In genomic region chr7:92625617-92626016, GRCh38 we compare ENCODE assay signal across 12 cellular contexts. TPM values are rescaled to one million over a fixed set of nuclear protein-coding genes. Genes with fewer than 3 reads are reported as not detected.
DNase-seq lines count a peak whose midpoint lies in the region; ATAC-seq and TF ChIP-seq lines count a peak whose summit lies in the region.
"Had no signal": no experiment of that assay in that cellular context is flagged by ENCODE, and none has a peak within 500 bp of the region (broad histone marks: within the 10 kb centered on the region; RNA-seq: fewer than 3 reads in every experiment).

No MANE protein-coding gene starts in this region.

- H3K27ac ChIP-seq in heart left ventricle (no peak overlapping the region), upper lobe of left lung (no peak overlapping the region)

- no peaks in the 10 kb centered on the region for H3K27me3 ChIP-seq in heart left ventricle
- H3K27me3 ChIP-seq in upper lobe of left lung = no peaks in the 10 kb centered on the region
- H3K27me3 ChIP-seq: MG63 had no signal

- TF ChIP-seq CTCF in mesothelial cell of epicardium (IDR thresholded peaks at IDR 0.05; ENCODE audit: unreplicated experiment) (no peak), heart left ventricle (IDR thresholded peaks at IDR 0.05) (no peak), upper lobe of left lung (IDR thresholded peaks at IDR 0.05) (no peak)

- H3K9me3 ChIP-seq in heart left ventricle (peaks cover 0 to 8% (median 0%) of the 10 kb centered on the region in 12 donors), upper lobe of left lung (no peaks in the 10 kb centered on the region)
- H3K9me3 ChIP-seq: MG63 had no signal

- TF ChIP-seq POLR2A in heart left ventricle (IDR thresholded peaks at IDR 0.05) = no peak
- TF ChIP-seq POLR2A in upper lobe of left lung (IDR thresholded peaks at IDR 0.05) = no peak

- H3K36me3 ChIP-seq in heart left ventricle = peaks cover 0 to 5% (median 0%) of the 10 kb centered on the region in 9 donors
- no peaks in the 10 kb centered on the region for H3K36me3 ChIP-seq in upper lobe of left lung

- H3K4me3 ChIP-seq in Jurkat, Clone E6-1 (ENCODE audit: low read length) = peak overlapping the region; percentile 20
- H3K4me3 ChIP-seq in heart left ventricle = no peak overlapping the region
- H3K4me3 ChIP-seq in upper lobe of left lung = no peak overlapping the region
- H3K4me3 ChIP-seq: lung, MG63 had no signal

- peaks cover 93% of the 10 kb centered on the region for H3K4me1 Mint-ChIP-seq in activated T-helper 1 cell treated with anti-CD3 and anti-CD28 coated beads, Interleukin-12 subunit alpha, Interleukin-12 subunit beta, Interleukin-2, Interleukin-4 antibody, amounts not matched to agents 30 ng/mL and 10 ng/mL and 1 ng/mL, durations not matched to agents 14 hours and 24 hours and 36 hours (ENCODE audit: low read depth)
- H3K4me1 Mint-ChIP-seq in mesothelial cell of epicardium = peaks cover 38% of the 10 kb centered on the region

- no peaks in the 10 kb centered on the region for H3K27me3 Mint-ChIP-seq in activated T-helper 1 cell treated with anti-CD3 and anti-CD28 coated beads, Interleukin-12 subunit alpha, Interleukin-12 subunit beta, Interleukin-2, Interleukin-4 antibody, amounts not matched to agents 30 ng/mL and 10 ng/mL and 1 ng/mL, durations not matched to agents 14 hours and 24 hours and 36 hours (ENCODE audit: insufficient read depth)
- no peaks in the 10 kb centered on the region for H3K27me3 Mint-ChIP-seq in mesothelial cell of epicardium (ENCODE audit: low read depth)

- TF ChIP-seq EP300 in upper lobe of left lung (IDR thresholded peaks at IDR 0.05) = no peak

- H3K4me1 ChIP-seq in heart left ventricle (peaks cover 0 to 38% (median 9%) of the 10 kb centered on the region in 12 donors), upper lobe of left lung (peaks cover 6 to 17% (median 11%) of the 10 kb centered on the region in 4 donors)

- H3K9me3 Mint-ChIP-seq in activated T-helper 1 cell treated with anti-CD3 and anti-CD28 coated beads, Interleukin-12 subunit alpha, Interleukin-12 subunit beta, Interleukin-2, Interleukin-4 antibody, amounts not matched to agents 30 ng/mL and 10 ng/mL and 1 ng/mL, durations not matched to agents 14 hours and 24 hours and 36 hours = peaks cover 29% of the 10 kb centered on the region
- peaks cover 23% of the 10 kb centered on the region for H3K9me3 Mint-ChIP-seq in mesothelial cell of epicardium

- H3K27ac Mint-ChIP-seq in activated T-helper 1 cell treated with anti-CD3 and anti-CD28 coated beads, Interleukin-12 subunit alpha, Interleukin-12 subunit beta, Interleukin-2, Interleukin-4 antibody, amounts not matched to agents 30 ng/mL and 10 ng/mL and 1 ng/mL, durations not matched to agents 14 hours and 24 hours and 36 hours = peak overlapping the region; percentile 89
- peak overlapping the region; percentile 54 for H3K27ac Mint-ChIP-seq in mesothelial cell of epicardium

- ATAC-seq in heart left ventricle (no peak), upper lobe of left lung (ENCODE audit: low FRiP score in 2 of 2) (no peak)

- intact Hi-C loops in activated T-helper 1 cell treated with anti-CD3 and anti-CD28 coated beads, Interleukin-12 subunit alpha, Interleukin-12 subunit beta, Interleukin-2, Interleukin-4 antibody, amounts not matched to agents 30 ng/mL and 10 ng/mL and 1 ng/mL, durations not matched to agents 14 hours and 24 hours and 36 hours (cut with micrococcal nuclease) = loop anchor here (1.0 kb wide), 2 partner anchors 8 to 21 kb away; no protein-coding TSS in a partner anchor
- intact Hi-C loops in heart left ventricle (cut with DNase I) = loop anchor here in 3 of 10 donors (5.0 to 10.0 kb wide), 2 partner anchors 62 to 359 kb away; no protein-coding TSS in a partner anchor

- peaks cover 74% of the 10 kb centered on the region for H3K36me3 Mint-ChIP-seq in activated T-helper 1 cell treated with anti-CD3 and anti-CD28 coated beads, Interleukin-12 subunit alpha, Interleukin-12 subunit beta, Interleukin-2, Interleukin-4 antibody, amounts not matched to agents 30 ng/mL and 10 ng/mL and 1 ng/mL, durations not matched to agents 14 hours and 24 hours and 36 hours (ENCODE audit: low read depth)
- H3K36me3 Mint-ChIP-seq in mesothelial cell of epicardium = peaks cover 53% of the 10 kb centered on the region

- peak overlapping the region; percentile 30 for H3K4me3 Mint-ChIP-seq in activated T-helper 1 cell treated with anti-CD3 and anti-CD28 coated beads, Interleukin-12 subunit alpha, Interleukin-12 subunit beta, Interleukin-2, Interleukin-4 antibody, amounts not matched to agents 30 ng/mL and 10 ng/mL and 1 ng/mL, durations not matched to agents 14 hours and 24 hours and 36 hours
- no peak overlapping the region for H3K4me3 Mint-ChIP-seq in mesothelial cell of epicardium

- peak; percentile 66 for DNase-seq in COLO829 (ENCODE audit: low spot score)
- DNase-seq in Jurkat, Clone E6-1 (ENCODE audit: low read depth, low spot score) = no peak
- no peak for DNase-seq in activated T-helper 1 cell treated with anti-CD3 and anti-CD28 coated beads, Interleukin-12 subunit alpha, Interleukin-12 subunit beta, Interleukin-2, Interleukin-4 antibody, amounts not matched to agents 30 ng/mL and 10 ng/mL and 1 ng/mL, durations not matched to agents 14 hours and 24 hours and 36 hours (ENCODE audit: low spot score)
- DNase-seq in mesothelial cell of epicardium (ENCODE audit: low spot score in 2 of 2, unreplicated experiment in 2 of 2) = no peak
- no peak for DNase-seq in heart left ventricle
- DNase-seq in upper lobe of left lung = no peak
- no peak for DNase-seq in RPMI8226
- DNase-seq: MG63; posterior cingulate gyrus; Right ventricle myocardium superior; stimulated activated CD4-positive, alpha-beta T cell treated with anti-CD3 and anti-CD28 coated beads, Interleukin-2, amount 100 ng/mL, for 48 hours had no signal

RNA-seq across cellular contexts. Expression of gene FAM133B, which starts 35.4 kb away (rescaled TPM):
- 35.6 TPM for polyA plus RNA-seq in Jurkat, Clone E6-1 (2012; ENCODE audit: insufficient read depth, insufficient read length)
- 39.3 and 42.7 TPM in 2 replicates for total RNA-seq in activated T-helper 1 cell treated with anti-CD3 and anti-CD28 coated beads, Interleukin-12 subunit alpha, Interleukin-12 subunit beta, Interleukin-2, Interleukin-4 antibody, amounts not matched to agents 30 ng/mL and 10 ng/mL and 1 ng/mL, durations not matched to agents 14 hours and 24 hours and 36 hours
- total RNA-seq in mesothelial cell of epicardium (37.2 to 42.9 TPM (median 38.3 TPM) in 3 replicates), heart left ventricle (10 to 100 TPM in 6 of 9 donors, 1 to 10 TPM in 3; 7.9 to 14.1 (median 11.0) TPM), upper lobe of left lung (10 to 100 TPM; 10.1 to 42.5 (median 19.8) TPM)
- 10 to 100 TPM; 11.0 to 17.4 TPM for polyA plus RNA-seq in heart left ventricle
